1 cellular context compared by ENCODE assay signal in genomic region chr12:28192145-28192544, GRCh38.
TF ChIP-seq lines count a peak whose summit lies in the region.

No MANE protein-coding gene starts in this region.

TF ChIP-seq in K562, 482 proteins besides CTCF, POLR2A, EP300 and RAD21 (continued from another document and continues in another):
- no peak for TF ChIP-seq TRIM25 (IDR thresholded peaks at IDR 0.05; ENCODE audit: borderline replicate concordance)
- no peak for TF ChIP-seq ZNF263 (CRISPR knock-in tag; IDR thresholded peaks at IDR 0.05; ENCODE audit: borderline replicate concordance)
- peak; percentile 99 for TF ChIP-seq TEAD4 (IDR thresholded peaks at IDR 0.05; ENCODE audit: low read length)
- TF ChIP-seq TEAD4 (CRISPR knock-in tag; IDR thresholded peaks at IDR 0.05; ENCODE audit: borderline replicate concordance), result no peak
- no peak for TF ChIP-seq ZSCAN29 (IDR thresholded peaks at IDR 0.05)
- no peak for TF ChIP-seq NFIX (CRISPR knock-in tag; IDR thresholded peaks at IDR 0.05; ENCODE audit: low read depth)
- TF ChIP-seq C11orf30 (IDR thresholded peaks at IDR 0.05; ENCODE audit: low read depth), result no peak
- TF ChIP-seq YY1 (IDR thresholded peaks at IDR 0.05; ENCODE audit: borderline replicate concordance in 1 of 3, control insufficient read depth in 1 of 3, extremely low read depth in 1 of 3, insufficient read depth in 3 of 3, insufficient read length in 1 of 3, insufficient replicate concordance in 2 of 3, low read depth in 1 of 3, low read length in 2 of 3), result no peak
- 0 out of 4 replicates have a peak, but pooled peaks of 1 of the 2 experiments have one; percentile 47 for TF ChIP-seq CSDE1 (IDR thresholded peaks at IDR 0.05)
- TF ChIP-seq RBBP5 (IDR thresholded peaks at IDR 0.05; ENCODE audit: borderline replicate concordance, insufficient read depth, low read length, poor library complexity, severe bottlenecking), result no peak
- TF ChIP-seq ATF2 (CRISPR knock-in tag; IDR thresholded peaks at IDR 0.05), result no peak
- TF ChIP-seq THAP7 (CRISPR knock-in tag; IDR thresholded peaks at IDR 0.05), result no peak
- TF ChIP-seq SMAD3 (CRISPR knock-in tag; conservative IDR thresholded peaks at IDR 0.05), result no peak
- no peak for TF ChIP-seq STAT6 (CRISPR knock-in tag; IDR thresholded peaks at IDR 0.05)
- peak; percentile 35; the same call in 1 of the 2 replicates for TF ChIP-seq ZNF592 (IDR thresholded peaks at IDR 0.05)
- peak; percentile 77 for TF ChIP-seq ZBTB2 (IDR thresholded peaks at IDR 0.05)
- TF ChIP-seq YBX1 (IDR thresholded peaks at IDR 0.05), result no peak
- TF ChIP-seq HNRNPH1 (optimal IDR thresholded peaks at IDR 0.05; ENCODE audit: low read depth, low read length), result no peak
- peak; percentile 51; the same call in 1 of the 2 replicates for TF ChIP-seq EP400 (IDR thresholded peaks at IDR 0.05)
- no peak for TF ChIP-seq MTF1 (CRISPR knock-in tag; IDR thresholded peaks at IDR 0.05; ENCODE audit: borderline replicate concordance)
- no peak for TF ChIP-seq BRF2 (IDR thresholded peaks at IDR 0.05; ENCODE audit: borderline replicate concordance, insufficient read depth, insufficient read length)
- no peak for TF ChIP-seq ZNF764 (CRISPR knock-in tag; IDR thresholded peaks at IDR 0.05; ENCODE audit: low read depth)
- peak; percentile 69; the same call in 1 of the 2 replicates for TF ChIP-seq ELF4 (CRISPR knock-in tag; IDR thresholded peaks at IDR 0.05)
- no peak for TF ChIP-seq TAF7 (tag; IDR thresholded peaks at IDR 0.05)
- peak; percentile 55; the same call in 1 of the 2 replicates for TF ChIP-seq ZNF395 (CRISPR knock-in tag; IDR thresholded peaks at IDR 0.05)
- no peak for TF ChIP-seq GMEB1 (CRISPR knock-in tag; IDR thresholded peaks at IDR 0.05)
- no peak for TF ChIP-seq ZNF76 (CRISPR knock-in tag; IDR thresholded peaks at IDR 0.05; ENCODE audit: borderline replicate concordance)
- TF ChIP-seq GTF3C2 (IDR thresholded peaks at IDR 0.05; ENCODE audit: borderline replicate concordance, extremely low read depth, insufficient read length), result no peak
- TF ChIP-seq E4F1 (CRISPR knock-in tag; IDR thresholded peaks at IDR 0.05; ENCODE audit: borderline replicate concordance), result no peak
- no peak for TF ChIP-seq POLR3G (IDR thresholded peaks at IDR 0.05; ENCODE audit: extremely low read depth, insufficient read length, insufficient replicate concordance)
- TF ChIP-seq SUPT5H (IDR thresholded peaks at IDR 0.05), result no peak
- no peak for TF ChIP-seq HIVEP1 (CRISPR knock-in tag; IDR thresholded peaks at IDR 0.05)
- no peak for TF ChIP-seq ZNF583 (CRISPR knock-in tag; IDR thresholded peaks at IDR 0.05)
- TF ChIP-seq CREM (IDR thresholded peaks at IDR 0.05; ENCODE audit: low read depth), result peak; percentile 53; the same call in 1 of the 2 replicates
